In the genomic region with DNA sequence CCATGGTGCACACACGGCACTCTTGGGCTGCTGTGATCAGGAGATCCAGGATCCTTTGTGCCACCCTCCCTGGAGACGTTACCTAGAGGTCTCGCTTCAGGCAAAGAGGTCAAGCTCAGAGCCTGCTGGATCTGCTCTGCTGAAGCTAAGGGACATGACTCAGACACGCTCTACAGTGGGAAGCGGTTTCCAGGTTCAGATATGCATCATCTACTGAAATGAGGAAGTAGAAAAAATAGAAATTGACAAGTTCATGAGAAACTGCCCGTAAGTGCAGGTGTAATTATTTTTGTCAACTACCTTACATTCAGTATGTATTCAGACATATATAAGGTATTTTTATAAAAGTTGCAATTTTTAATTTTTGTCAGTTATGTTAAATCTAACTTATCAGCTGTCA, we compare ENCODE assay signal across 8 cellular contexts.
DNase-seq lines count a peak whose midpoint lies in the region; ATAC-seq and TF ChIP-seq lines count a peak whose summit lies in the region.
"Not testable (repeated sequence)": the region's sequence is repeated elsewhere in the genome, so short reads cannot be mapped to it uniquely, and the experiment has no call there.

No MANE protein-coding gene starts in this region.

- H3K9me3 ChIP-seq in PC-3 (ENCODE audit: low read length): not testable (repeated sequence)

- H3K4me1 ChIP-seq in PC-3 (ENCODE audit: insufficient read depth, low read length): not testable (repeated sequence)

- not testable (repeated sequence) for H3K4me2 ChIP-seq in PC-3 (ENCODE audit: low read length)

- not testable (repeated sequence) for H3K36me3 ChIP-seq in PC-3 (ENCODE audit: low read depth, low read length)

- H3K9ac ChIP-seq in PC-3 (ENCODE audit: low read length): not testable (repeated sequence)

- ATAC-seq in GM19043 (IDR thresholded peaks at IDR 0.05; ENCODE audit: low read depth, unreplicated experiment) (peak; percentile 99), GM21576 (IDR thresholded peaks at IDR 0.05; ENCODE audit: unreplicated experiment) (peak; percentile 97), HG02973 (IDR thresholded peaks at IDR 0.05; ENCODE audit: unreplicated experiment) (peak; percentile 99), HG03460 (IDR thresholded peaks at IDR 0.05; ENCODE audit: unreplicated experiment) (peak; percentile 97), PC-3 (peak; percentile 82)
- ATAC-seq in activated naive CD8-positive, alpha-beta T cell treated with anti-CD3 and anti-CD28 coated beads, Interleukin-2, amount 10 ng/mL, durations not matched to agents 7 days and 5 days (ENCODE audit: low read depth): peak; percentile 52
- peak; percentile 90 for ATAC-seq in stimulated activated effector memory CD8-positive, alpha-beta T cell treated with anti-CD3 and anti-CD28 coated beads, Interleukin-12 subunit alpha, Interleukin-12 subunit beta, amount 100 ng/mL, for 72 hours

- H3K9me3 Mint-ChIP-seq in activated naive CD8-positive, alpha-beta T cell treated with anti-CD3 and anti-CD28 coated beads, Interleukin-2, amount 10 ng/mL, durations not matched to agents 7 days and 5 days; stimulated activated effector memory CD8-positive, alpha-beta T cell treated with anti-CD3 and anti-CD28 coated beads, Interleukin-12 subunit alpha, Interleukin-12 subunit beta, amount 100 ng/mL, for 72 hours: not testable (repeated sequence)

- H3K4me1 Mint-ChIP-seq in activated naive CD8-positive, alpha-beta T cell treated with anti-CD3 and anti-CD28 coated beads, Interleukin-2, amount 10 ng/mL, durations not matched to agents 7 days and 5 days; stimulated activated effector memory CD8-positive, alpha-beta T cell treated with anti-CD3 and anti-CD28 coated beads, Interleukin-12 subunit alpha, Interleukin-12 subunit beta, amount 100 ng/mL, for 72 hours: not testable (repeated sequence)

- H3K9me2 ChIP-seq in PC-3 (replicated peaks; ENCODE audit: low read length): not testable (repeated sequence)

- H3K27ac Mint-ChIP-seq in activated naive CD8-positive, alpha-beta T cell treated with anti-CD3 and anti-CD28 coated beads, Interleukin-2, amount 10 ng/mL, durations not matched to agents 7 days and 5 days; stimulated activated effector memory CD8-positive, alpha-beta T cell treated with anti-CD3 and anti-CD28 coated beads, Interleukin-12 subunit alpha, Interleukin-12 subunit beta, amount 100 ng/mL, for 72 hours: not testable (repeated sequence)

- DNase-seq in GM12864 (ENCODE audit: low read depth): peak; percentile 16
- not testable (repeated sequence) for DNase-seq in PC-3; activated naive CD8-positive, alpha-beta T cell treated with anti-CD3 and anti-CD28 coated beads, Interleukin-2, amount 10 ng/mL, durations not matched to agents 7 days and 5 days; stimulated activated effector memory CD8-positive, alpha-beta T cell treated with anti-CD3 and anti-CD28 coated beads, Interleukin-12 subunit alpha, Interleukin-12 subunit beta, amount 100 ng/mL, for 72 hours (ENCODE audit: low spot score in 2 of 2)

- not testable (repeated sequence) for H3K27me3 ChIP-seq in PC-3 (ENCODE audit: low read length)

- H3K4me3 ChIP-seq in GM12864 (ENCODE audit: low read depth, low read length); PC-3 (ENCODE audit: low read length): not testable (repeated sequence)

- H3K79me2 ChIP-seq in PC-3 (ENCODE audit: low read length): not testable (repeated sequence)

- not testable (repeated sequence) for H3K27ac ChIP-seq in PC-3 (ENCODE audit: low read length)

- not testable (repeated sequence) for H3K36me3 Mint-ChIP-seq in activated naive CD8-positive, alpha-beta T cell treated with anti-CD3 and anti-CD28 coated beads, Interleukin-2, amount 10 ng/mL, durations not matched to agents 7 days and 5 days; stimulated activated effector memory CD8-positive, alpha-beta T cell treated with anti-CD3 and anti-CD28 coated beads, Interleukin-12 subunit alpha, Interleukin-12 subunit beta, amount 100 ng/mL, for 72 hours

- not testable (repeated sequence) for H3K27me3 Mint-ChIP-seq in activated naive CD8-positive, alpha-beta T cell treated with anti-CD3 and anti-CD28 coated beads, Interleukin-2, amount 10 ng/mL, durations not matched to agents 7 days and 5 days

- H4K20me1 ChIP-seq in PC-3 (ENCODE audit: low read length): not testable (repeated sequence)

- POLR2A ChIA-PET in PC-3 (lab: Charles Lee; ENCODE audit: unreplicated experiment); activated naive CD8-positive, alpha-beta T cell treated with anti-CD3 and anti-CD28 coated beads, Interleukin-2, amount 10 ng/mL, durations not matched to agents 7 days and 5 days (lab: Charles Lee): not testable (repeated sequence)

- BruUV-seq in PC-3 (replicated peaks; lab: Mats Ljungman, UMichigan): not testable (repeated sequence)

- H3F3A ChIP-seq in PC-3 (ENCODE audit: low read length, unreplicated experiment): not testable (repeated sequence)

- not testable (repeated sequence) for H3K4me3 Mint-ChIP-seq in activated naive CD8-positive, alpha-beta T cell treated with anti-CD3 and anti-CD28 coated beads, Interleukin-2, amount 10 ng/mL, durations not matched to agents 7 days and 5 days; stimulated activated effector memory CD8-positive, alpha-beta T cell treated with anti-CD3 and anti-CD28 coated beads, Interleukin-12 subunit alpha, Interleukin-12 subunit beta, amount 100 ng/mL, for 72 hours

- not testable (repeated sequence) for H2AFZ ChIP-seq in PC-3 (ENCODE audit: low read length)

- not testable (repeated sequence) for TF ChIP-seq CTCF in GM12864 (IDR thresholded peaks at IDR 0.05; ENCODE audit: low read depth, low read length, missing control alignments); PC-3 (conservative IDR thresholded peaks at IDR 0.05; ENCODE audit: low read depth, low read length)

- intact Hi-C loops in PC-3 (cut with micrococcal nuclease): not testable (repeated sequence)

- CTCF ChIA-PET in PC-3 (lab: Charles Lee): not testable (repeated sequence)
